33 cellular contexts compared by ENCODE assay signal in the genomic region with DNA sequence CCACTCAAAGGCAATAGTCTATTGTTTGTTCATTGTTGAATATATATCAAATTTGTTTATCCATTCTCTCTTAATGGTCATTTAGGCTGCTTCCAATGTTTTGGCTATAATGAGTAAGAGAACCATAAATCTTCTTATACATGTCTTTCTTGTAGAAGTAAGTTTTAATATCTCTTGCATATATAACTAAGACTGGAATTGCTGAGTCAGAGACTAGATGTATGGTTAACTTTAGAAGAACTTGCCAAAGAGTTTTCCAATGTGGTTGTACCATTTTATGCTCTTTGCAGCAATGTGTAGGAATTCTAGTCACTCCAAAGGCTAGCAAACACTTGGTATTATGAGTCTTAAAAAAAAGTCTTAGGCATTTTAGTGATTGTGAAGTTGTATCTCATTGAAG.
"Had no signal": no experiment of that assay in that cellular context is flagged by ENCODE, and none has a peak within 500 bp of the region (broad histone marks: within the 10 kb centered on the region; RNA-seq: fewer than 3 reads in every experiment).

No MANE protein-coding gene starts in this region.

- H3K27me3 ChIP-seq: adrenal gland, ascending aorta, body of pancreas, brain microvascular endothelial cell, breast epithelium, cardiac muscle cell had no signal

- ATAC-seq: activated naive CD4-positive, alpha-beta T cell treated with anti-CD3 and anti-CD28 coated beads, Interleukin-2, amount 50 U/mL, for 72 hours; activated naive CD8-positive, alpha-beta T cell treated with anti-CD3 and anti-CD28 coated beads, Interleukin-2, amount 50 U/mL, for 24 hours; activated T-cell treated with anti-CD3 and anti-CD28 coated beads, Interleukin-2, amount 50 U/mL, for 4 hours; activated T-cell treated with anti-CD3 and anti-CD28 coated beads, Interleukin-2, amount 50 U/mL, for 72 hours; activated T-helper 17 cell treated with anti-CD3 and anti-CD28 coated beads, Interleukin-2, amount 50 U/mL, for 72 hours; body of pancreas had no signal

- H3K4me1 ChIP-seq: adrenal gland, ascending aorta, body of pancreas, breast epithelium had no signal

- H3K4me3 ChIP-seq: adrenal gland, ascending aorta, body of pancreas, breast epithelium, cardiac muscle cell had no signal

- DNase-seq: activated effector memory CD4-positive, alpha-beta T cell treated with anti-CD3 and anti-CD28 coated beads, Interleukin-2, amount 50 U/mL, for 16 hours; activated effector memory CD4-positive, alpha-beta T cell treated with Interleukin-2 at 50 U/mL for 16 hours; activated gamma-delta T cell; activated gamma-delta T cell treated with Interleukin-2 at 50 U/mL for 16 hours; activated naive CD4-positive, alpha-beta T cell; activated naive CD4-positive, alpha-beta T cell treated with anti-CD3 and anti-CD28 coated beads for 36 hours; activated naive CD4-positive, alpha-beta T cell treated with anti-CD3 and anti-CD28 coated beads, Interleukin-2, amount 10 ng/mL, durations not matched to agents 7 days and 5 days; activated naive CD4-positive, alpha-beta T cell treated with anti-CD3 and anti-CD28 coated beads, Interleukin-2, amount 50 U/mL, for 16 hours; activated naive CD4-positive, alpha-beta T cell treated with Interleukin-2 at 50 U/mL for 16 hours; activated naive CD8-positive, alpha-beta T cell treated with anti-CD3 and anti-CD28 coated beads for 36 hours; activated naive CD8-positive, alpha-beta T cell treated with anti-CD3 and anti-CD28 coated beads, Interleukin-2, amount 10 ng/mL, durations not matched to agents 7 days and 5 days; activated naive CD8-positive, alpha-beta T cell treated with anti-CD3 and anti-CD28 coated beads, Interleukin-2, amount 50 U/mL, for 24 hours; activated T-cell treated with anti-CD3 and anti-CD28 coated beads, Interleukin-2, amount 50 U/mL, for 24 hours; activated T-cell treated with anti-CD3 and anti-CD28 coated beads, Interleukin-2, amount 50 U/mL, for 4 hours; activated T-cell treated with anti-CD3 and anti-CD28 coated beads, Interleukin-2, amount 50 U/mL, for 48 hours; activated T-cell treated with anti-CD3 and anti-CD28 coated beads, Interleukin-2, amount 50 U/mL, for 72 hours; adrenal gland; amniotic stem cell; amygdala; anterior cingulate cortex; aorta; body of pancreas; brain microvascular endothelial cell; caudate nucleus; central memory CD4-positive, alpha-beta T cell; cerebellar nuclear complex had no signal

- H3K27ac ChIP-seq: adrenal gland, ascending aorta, body of pancreas, brain microvascular endothelial cell, breast epithelium, cardiac muscle cell had no signal

- FAIRE-seq: astrocyte, bronchial epithelial cell had no signal

- H3K36me3 ChIP-seq: adrenal gland, ascending aorta, brain microvascular endothelial cell, breast epithelium, cardiac muscle cell had no signal

- H3K9me3 ChIP-seq: ascending aorta, body of pancreas, breast epithelium had no signal
